ENCODE assay signal across 7 cellular contexts in genomic region chrX:84079479-84080197, GRCh38.
A peak's percentile ranks its signal among the peaks of the same experiment; 100 is the strongest.
DNase-seq lines count a peak whose midpoint lies in the region; ATAC-seq lines count a peak whose summit lies in the region.
"Not testable (repeated sequence)": the region's sequence is repeated elsewhere in the genome, so short reads cannot be mapped to it uniquely, and the experiment has no call there.

No MANE protein-coding gene starts in this region.

- intact Hi-C loops in sciatic nerve (cut with DNase I) = not testable (repeated sequence)

- ATAC-seq in sciatic nerve = not testable (repeated sequence)

- DNase-seq in ELF-1 (ENCODE audit: low read depth, low spot score) (peak; percentile 37), NCI-H1417 (lab: John Stamatoyannopoulos, UW) (peak in 2 of 3 experiments; percentile 42 to 75), NCI-H69 (lab: John Stamatoyannopoulos, UW) (peak; percentile 8), amniotic epithelial cell (ENCODE audit: low read depth) (peak; percentile 30), fibroblast of peridontal ligament (ENCODE audit: extremely low read depth) (peak; percentile 62), myocyte (ENCODE audit: low read depth) (peak; percentile 21), sciatic nerve (ENCODE audit: low spot score) (peak; percentile 36)

Comparison
In these comparisons a context has a peak if more than half of its experiments do, and no peak if none do; other contexts are left out.
1. DNase-seq: peak in every context shown above with its lines; median percentile 62 in fibroblast of peridontal ligament; 58 in NCI-H1417; 37 in ELF-1; 36 in sciatic nerve; 30 in amniotic epithelial cell; 21 in myocyte; 8 in NCI-H69.